In genomic region chr6:136192917-136193316, GRCh38 we compare ENCODE assay signal across 2 cellular contexts.
TF ChIP-seq lines count a peak whose summit lies in the region.

No MANE protein-coding gene starts in this region.

TF ChIP-seq in IMR-90, 13 proteins besides CTCF, POLR2A, EP300 and RAD21:
- TF ChIP-seq CEBPB (IDR thresholded peaks at IDR 0.05; ENCODE audit: low read depth, low read length) (no peak), RCOR1 (IDR thresholded peaks at IDR 0.05; ENCODE audit: insufficient replicate concordance, low read length) (no peak), MAFK (IDR thresholded peaks at IDR 0.05; ENCODE audit: low read depth, low read length) (no peak), RFX5 (IDR thresholded peaks at IDR 0.05; ENCODE audit: low read depth, low read length) (no peak), FOS (IDR thresholded peaks at IDR 0.05; ENCODE audit: low read depth, low read length) (no peak), MAZ (IDR thresholded peaks at IDR 0.05; ENCODE audit: borderline replicate concordance, low read depth, low read length) (no peak), MXI1 (IDR thresholded peaks at IDR 0.05; ENCODE audit: borderline replicate concordance, low read depth, low read length) (no peak), NFE2L2 (IDR thresholded peaks at IDR 0.05; ENCODE audit: low read depth, low read length) (no peak)

TF ChIP-seq in neural cell, 6 proteins besides CTCF, POLR2A, EP300 and RAD21:
- TF ChIP-seq, protein P1, sequence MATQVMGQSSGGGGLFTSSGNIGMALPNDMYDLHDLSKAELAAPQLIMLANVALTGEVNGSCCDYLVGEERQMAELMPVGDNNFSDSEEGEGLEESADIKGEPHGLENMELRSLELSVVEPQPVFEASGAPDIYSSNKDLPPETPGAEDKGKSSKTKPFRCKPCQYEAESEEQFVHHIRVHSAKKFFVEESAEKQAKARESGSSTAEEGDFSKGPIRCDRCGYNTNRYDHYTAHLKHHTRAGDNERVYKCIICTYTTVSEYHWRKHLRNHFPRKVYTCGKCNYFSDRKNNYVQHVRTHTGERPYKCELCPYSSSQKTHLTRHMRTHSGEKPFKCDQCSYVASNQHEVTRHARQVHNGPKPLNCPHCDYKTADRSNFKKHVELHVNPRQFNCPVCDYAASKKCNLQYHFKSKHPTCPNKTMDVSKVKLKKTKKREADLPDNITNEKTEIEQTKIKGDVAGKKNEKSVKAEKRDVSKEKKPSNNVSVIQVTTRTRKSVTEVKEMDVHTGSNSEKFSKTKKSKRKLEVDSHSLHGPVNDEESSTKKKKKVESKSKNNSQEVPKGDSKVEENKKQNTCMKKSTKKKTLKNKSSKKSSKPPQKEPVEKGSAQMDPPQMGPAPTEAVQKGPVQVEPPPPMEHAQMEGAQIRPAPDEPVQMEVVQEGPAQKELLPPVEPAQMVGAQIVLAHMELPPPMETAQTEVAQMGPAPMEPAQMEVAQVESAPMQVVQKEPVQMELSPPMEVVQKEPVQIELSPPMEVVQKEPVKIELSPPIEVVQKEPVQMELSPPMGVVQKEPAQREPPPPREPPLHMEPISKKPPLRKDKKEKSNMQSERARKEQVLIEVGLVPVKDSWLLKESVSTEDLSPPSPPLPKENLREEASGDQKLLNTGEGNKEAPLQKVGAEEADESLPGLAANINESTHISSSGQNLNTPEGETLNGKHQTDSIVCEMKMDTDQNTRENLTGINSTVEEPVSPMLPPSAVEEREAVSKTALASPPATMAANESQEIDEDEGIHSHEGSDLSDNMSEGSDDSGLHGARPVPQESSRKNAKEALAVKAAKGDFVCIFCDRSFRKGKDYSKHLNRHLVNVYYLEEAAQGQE (IDR thresholded peaks at IDR 0.05; ENCODE audit: borderline replicate concordance) = no peak
- peak; percentile 37 for TF ChIP-seq POLR2AphosphoS5 (IDR thresholded peaks at IDR 0.05)
